ENCODE assay signal across 18 cellular contexts in genomic region chrX:47169726-47170515, GRCh38. TPM values are rescaled to one million over a fixed set of nuclear protein-coding genes. Genes with fewer than 3 reads are reported as not detected.
DNase-seq lines count a peak whose midpoint lies in the region; ATAC-seq and TF ChIP-seq lines count a peak whose summit lies in the region.
"Had no signal": no experiment of that assay in that cellular context is flagged by ENCODE, and none has a peak within 500 bp of the region (broad histone marks: within the 10 kb centered on the region; RNA-seq: fewer than 3 reads in every experiment).

No MANE protein-coding gene starts in this region.

- no peak for ATAC-seq in activated CD8-positive, alpha-beta memory T cell treated with anti-CD3 and anti-CD28 coated beads, Interleukin-2, amount 10 ng/mL, durations not matched to agents 7 days and 5 days
- ATAC-seq in HG03196 (IDR thresholded peaks at IDR 0.05; ENCODE audit: unreplicated experiment) = no peak
- no peak for ATAC-seq in HG03280 (IDR thresholded peaks at IDR 0.05; ENCODE audit: unreplicated experiment)
- ATAC-seq: T-cell had no signal

- no peak overlapping the region for H3K27ac ChIP-seq in uterus
- H3K27ac ChIP-seq: A549, brain microvascular endothelial cell, PC-9 had no signal

- H3K27me3 ChIP-seq in uterus = no peaks in the 10 kb centered on the region
- H3K27me3 ChIP-seq: brain microvascular endothelial cell had no signal

- no peaks in the 10 kb centered on the region for H3K27me3 Mint-ChIP-seq in activated CD8-positive, alpha-beta memory T cell treated with anti-CD3 and anti-CD28 coated beads, Interleukin-2, amount 10 ng/mL, durations not matched to agents 7 days and 5 days
- H3K27me3 Mint-ChIP-seq: IgD-negative memory B cell had no signal

- TF ChIP-seq CTCF in choroid plexus epithelial cell (conservative IDR thresholded peaks at IDR 0.05; ENCODE audit: low read depth, low read length) = no peak
- TF ChIP-seq CTCF in uterus (IDR thresholded peaks at IDR 0.05) = no peak
- no peak for TF ChIP-seq CTCF in GM10266 (IDR thresholded peaks at IDR 0.05; ENCODE audit: control insufficient read depth, insufficient read depth, low read depth, missing control alignments)

- peaks cover 4% of the 10 kb centered on the region for H3K36me3 Mint-ChIP-seq in activated CD8-positive, alpha-beta memory T cell treated with anti-CD3 and anti-CD28 coated beads, Interleukin-2, amount 10 ng/mL, durations not matched to agents 7 days and 5 days

- no peak for TF ChIP-seq POLR2A in uterus (IDR thresholded peaks at IDR 0.05)

- DNase-seq in activated CD8-positive, alpha-beta memory T cell treated with anti-CD3 and anti-CD28 coated beads for 24 hours = peak; percentile 54
- no peak for DNase-seq in activated CD8-positive, alpha-beta memory T cell treated with anti-CD3 and anti-CD28 coated beads, Interleukin-2, amount 10 ng/mL, durations not matched to agents 7 days and 5 days
- DNase-seq in choroid plexus epithelial cell (ENCODE audit: low read depth) (peak; percentile 72), islet precursor cell (peak; percentile 49), uterus (peak; percentile 11 to 18), GM10266 (ENCODE audit: extremely low spot score) (no peak)
- DNase-seq: activated CD4-positive, alpha-beta T cell treated with anti-CD3 and anti-CD28 coated beads for 1 hour; brain microvascular endothelial cell; NCI-H1417; PC-9; small intestine; T-cell had no signal

- no peak overlapping the region for H3K27ac Mint-ChIP-seq in activated CD8-positive, alpha-beta memory T cell treated with anti-CD3 and anti-CD28 coated beads, Interleukin-2, amount 10 ng/mL, durations not matched to agents 7 days and 5 days
- H3K27ac Mint-ChIP-seq: activated T-helper 1 cell treated with anti-CD3 and anti-CD28 coated beads, Interleukin-12 subunit alpha, Interleukin-12 subunit beta, Interleukin-2, Interleukin-4 antibody, amounts not matched to agents 30 ng/mL and 10 ng/mL and 1 ng/mL, durations not matched to agents 14 hours and 24 hours and 36 hours; T-cell had no signal

- no peak overlapping the region for H3K4me3 ChIP-seq in choroid plexus epithelial cell (ENCODE audit: low read depth, low read length)
- no peak overlapping the region for H3K4me3 ChIP-seq in uterus
- H3K4me3 ChIP-seq: A549, PC-9 had no signal

- no peak overlapping the region for H3K4me3 Mint-ChIP-seq in activated CD8-positive, alpha-beta memory T cell treated with anti-CD3 and anti-CD28 coated beads, Interleukin-2, amount 10 ng/mL, durations not matched to agents 7 days and 5 days
- H3K4me3 Mint-ChIP-seq: activated T-helper 1 cell treated with anti-CD3 and anti-CD28 coated beads, Interleukin-12 subunit alpha, Interleukin-12 subunit beta, Interleukin-2, Interleukin-4 antibody, amounts not matched to agents 30 ng/mL and 10 ng/mL and 1 ng/mL, durations not matched to agents 14 hours and 24 hours and 36 hours; IgD-negative memory B cell; neural crest cell; T-cell had no signal

- intact Hi-C loops in uterus (cut with DNase I; ENCODE audit: low total_unique reads) = no loop called here

- CTCF ChIA-PET in activated CD8-positive, alpha-beta memory T cell treated with anti-CD3 and anti-CD28 coated beads, Interleukin-2, amount 10 ng/mL, durations not matched to agents 7 days and 5 days (lab: Charles Lee) = no interaction called here

- no peaks in the 10 kb centered on the region for H3K36me3 ChIP-seq in uterus

- H3K4me1 ChIP-seq in uterus = no peaks in the 10 kb centered on the region
- H3K4me1 ChIP-seq: A549 had no signal

- H3K4me1 Mint-ChIP-seq in activated CD8-positive, alpha-beta memory T cell treated with anti-CD3 and anti-CD28 coated beads, Interleukin-2, amount 10 ng/mL, durations not matched to agents 7 days and 5 days = peaks cover 1% of the 10 kb centered on the region
- H3K4me1 Mint-ChIP-seq: neural crest cell had no signal

- no peaks in the 10 kb centered on the region for H3K9me3 ChIP-seq in uterus
- H3K9me3 ChIP-seq: A549 had no signal

- no peaks in the 10 kb centered on the region for H3K9me3 Mint-ChIP-seq in activated CD8-positive, alpha-beta memory T cell treated with anti-CD3 and anti-CD28 coated beads, Interleukin-2, amount 10 ng/mL, durations not matched to agents 7 days and 5 days (ENCODE audit: low read depth)
- H3K9me3 Mint-ChIP-seq: activated T-helper 1 cell treated with anti-CD3 and anti-CD28 coated beads, Interleukin-12 subunit alpha, Interleukin-12 subunit beta, Interleukin-2, Interleukin-4 antibody, amounts not matched to agents 30 ng/mL and 10 ng/mL and 1 ng/mL, durations not matched to agents 14 hours and 24 hours and 36 hours; T-cell had no signal

RNA-seq across cellular contexts. Expression of gene UBA1, which starts 23.7 kb away (rescaled TPM):
- total RNA-seq in activated CD8-positive, alpha-beta memory T cell treated with anti-CD3 and anti-CD28 coated beads, Interleukin-2, amount 10 ng/mL, durations not matched to agents 7 days and 5 days = 100 to 1,000 TPM; 177 to 204 TPM
- 100 to 1,000 TPM in 3 of 4 donors, 10 to 100 TPM in 1; 72.9 to 187 (median 149) TPM for total RNA-seq in uterus

RNA-seq across cellular contexts. Expression of gene RBM10, which starts 24.9 kb away (rescaled TPM):
- total RNA-seq in activated CD8-positive, alpha-beta memory T cell treated with anti-CD3 and anti-CD28 coated beads, Interleukin-2, amount 10 ng/mL, durations not matched to agents 7 days and 5 days = 10 to 100 TPM; 64.9 to 65.6 TPM
- total RNA-seq in uterus = 10 to 100 TPM in 2 of 4 donors, 1 to 10 TPM in 2; 4.4 to 45.4 (median 22.3) TPM

RNA-seq across cellular contexts. Expression of gene NDUFB11, which starts 25.4 kb away (rescaled TPM):
- total RNA-seq in activated CD8-positive, alpha-beta memory T cell treated with anti-CD3 and anti-CD28 coated beads, Interleukin-2, amount 10 ng/mL, durations not matched to agents 7 days and 5 days = 10 to 100 TPM; 82.7 to 97.6 TPM
- total RNA-seq in uterus = 10 to 100 TPM; 28.6 to 42.6 (median 35.5) TPM

RNA-seq across cellular contexts. Expression of gene CDK16, which starts 48.6 kb away (rescaled TPM):
- total RNA-seq in activated CD8-positive, alpha-beta memory T cell treated with anti-CD3 and anti-CD28 coated beads, Interleukin-2, amount 10 ng/mL, durations not matched to agents 7 days and 5 days = 10 to 100 TPM; 61.4 to 80.6 TPM
- 10 to 100 TPM; 23.2 to 80.5 (median 74.3) TPM for total RNA-seq in uterus

Comparison
In these comparisons a context has a peak if more than half of its experiments do, and no peak if none do; other contexts are left out.
1. DNase-seq: peak in activated CD8-positive, alpha-beta memory T cell treated with anti-CD3 and anti-CD28 coated beads for 24 hours (single experiment), choroid plexus epithelial cell (single experiment), islet precursor cell (single experiment) and uterus (2 of 2); none in activated CD8-positive, alpha-beta memory T cell treated with anti-CD3 and anti-CD28 coated beads, Interleukin-2, amount 10 ng/mL, durations not matched to agents 7 days and 5 days (single experiment) and GM10266 (single experiment).